In genomic region chr5:68379275-68380026, GRCh38 we compare ENCODE assay signal across 16 cellular contexts.
DNase-seq lines count a peak whose midpoint lies in the region; ATAC-seq, FAIRE-seq and TF ChIP-seq lines count a peak whose summit lies in the region.
"Had no signal": no experiment of that assay in that cellular context is flagged by ENCODE, and none has a peak within 500 bp of the region (broad histone marks: within the 10 kb centered on the region; RNA-seq: fewer than 3 reads in every experiment).

No MANE protein-coding gene starts in this region.

- no peaks in the 10 kb centered on the region for H3K79me2 ChIP-seq in H1 (ENCODE audit: control insufficient read depth in 1 of 2, insufficient read depth in 2 of 2, low read length in 2 of 2)

- no peaks in the 10 kb centered on the region for H3K23me2 ChIP-seq in H1 (ENCODE audit: low read depth, low read length)

- H3K36me3 ChIP-seq in H1 (ENCODE audit: control insufficient read depth in 2 of 4, insufficient read depth in 4 of 4, low read length in 3 of 4) (no peaks in the 10 kb centered on the region), uterus (no peaks in the 10 kb centered on the region)
- H3K36me3 ChIP-seq in effector memory CD4-positive, alpha-beta T cell (ENCODE audit: control insufficient read depth, insufficient read depth, low read length): no peaks in the 10 kb centered on the region
- H3K36me3 ChIP-seq: cardiac muscle cell, heart right ventricle had no signal

- H3K27ac ChIP-seq in H1 (ENCODE audit: low read depth, low read length) (no peak overlapping the region), uterus (peak overlapping the region; percentile 74 to 84)
- no peak overlapping the region for H3K27ac ChIP-seq in effector memory CD4-positive, alpha-beta T cell (ENCODE audit: insufficient read depth, low read length, poor library complexity, severe bottlenecking)
- H3K27ac ChIP-seq: cardiac muscle cell, heart right ventricle had no signal

- H3K4me3 ChIP-seq in H1 (ENCODE audit: extremely low read depth in 1 of 4, insufficient read depth in 2 of 4, low read depth in 3 of 4, low read length in 4 of 4): no peak overlapping the region
- H3K4me3 ChIP-seq in uterus: no peak overlapping the region
- no peak overlapping the region for H3K4me3 ChIP-seq in effector memory CD4-positive, alpha-beta T cell (ENCODE audit: insufficient read depth, low read depth, low read length, poor library complexity, severe bottlenecking)
- H3K4me3 ChIP-seq: cardiac muscle cell, heart right ventricle had no signal

- no peaks in the 10 kb centered on the region for H4K20me1 ChIP-seq in H1 (replicated peaks in 1 of 2; ENCODE audit: control insufficient read depth in 1 of 2, insufficient read depth in 2 of 2, low read length in 2 of 2)

- no peak overlapping the region for H4K91ac ChIP-seq in H1 (replicated peaks; ENCODE audit: insufficient read length, low read length)

- no peak overlapping the region for H2BK15ac ChIP-seq in H1 (ENCODE audit: low read length)

- no peak overlapping the region for H2BK5ac ChIP-seq in H1 (ENCODE audit: low read depth, low read length)

- CTCF ChIA-PET in H1 (lab: Charles Lee; ENCODE audit: partially characterized antibody): interaction anchor here (1.1 kb wide), 1 partner anchor 628 kb away, joined by 3 read pairs; no protein-coding TSS in a partner anchor

- no peak overlapping the region for H4K5ac ChIP-seq in H1 (ENCODE audit: insufficient read length, low read depth, low read length)

- no peaks in the 10 kb centered on the region for H3K79me1 ChIP-seq in H1 (ENCODE audit: low read depth, low read length)

- no peak overlapping the region for H2BK20ac ChIP-seq in H1 (ENCODE audit: low read length)

- no peak overlapping the region for H3K4ac ChIP-seq in H1 (replicated peaks; ENCODE audit: insufficient read length, low read depth, low read length)

- H3K18ac ChIP-seq in H1 (ENCODE audit: extremely low read depth, low read length): no peak overlapping the region

- H3K9ac ChIP-seq in H1 (replicated peaks in 1 of 4; ENCODE audit: extremely low read depth in 1 of 4, low read depth in 3 of 4, low read length in 3 of 4): no peak overlapping the region
- H3K9ac ChIP-seq: SK-N-SH had no signal

- H3K56ac ChIP-seq in H1 (replicated peaks; ENCODE audit: insufficient read length, low read depth, low read length): no peak overlapping the region

- no peak overlapping the region for H2AK5ac ChIP-seq in H1 (ENCODE audit: low read depth, low read length)

- no peaks in the 10 kb centered on the region for H3K9me3 ChIP-seq in H1 (ENCODE audit: insufficient read depth in 2 of 2, low read depth in 1 of 2, low read length in 1 of 2)
- no peaks in the 10 kb centered on the region for H3K9me3 ChIP-seq in uterus
- H3K9me3 ChIP-seq in effector memory CD4-positive, alpha-beta T cell (ENCODE audit: control insufficient read depth, low read length): no peaks in the 10 kb centered on the region
- H3K9me3 ChIP-seq: heart right ventricle, SK-N-SH had no signal

- 97% methylated on average over 3 of the region's 3 CpGs; no CpG with 5 or more reads in 1 of the 2 experiments for WGBS in H1 (ENCODE audit: extremely low coverage in 1 of 2, insufficient coverage in 1 of 2, insufficient read length in 1 of 2, insufficient replicate concordance in 2 of 2, low coverage in 1 of 2, low lambda C conversion rate in 2 of 2, missing lambda C conversion rate in 1 of 2), 2 experiments

- H3K27me3 ChIP-seq in H1 (replicated peaks in 1 of 4; ENCODE audit: control insufficient read depth in 3 of 4, extremely low read depth in 1 of 4, insufficient read depth in 3 of 4, low read length in 3 of 4): no peaks in the 10 kb centered on the region
- H3K27me3 ChIP-seq in uterus: no peaks in the 10 kb centered on the region
- no peaks in the 10 kb centered on the region for H3K27me3 ChIP-seq in effector memory CD4-positive, alpha-beta T cell (replicated peaks; ENCODE audit: control insufficient read depth, insufficient read depth, low read length, poor library complexity, severe bottlenecking)
- H3K27me3 ChIP-seq: cardiac muscle cell, heart right ventricle had no signal

- no peak for DNase-seq in left cardiac atrium
- DNase-seq in cardiac septum (ENCODE audit: low spot score): no peak
- no peak for DNase-seq in H1 (ENCODE audit: low read depth in 1 of 2, low spot score in 2 of 2)
- DNase-seq in mucosa of gallbladder (ENCODE audit: low spot score): peak; percentile 7
- peak; percentile 69 to 85 for DNase-seq in uterus
- DNase-seq in effector memory CD4-positive, alpha-beta T cell: no peak
- DNase-seq: CD4-positive, CD25-positive, alpha-beta regulatory T cell; heart right ventricle; NCI-H187 treated with DMSO at 0.1 percent for 48 hours; RPMI8226; SK-N-SH; stimulated activated CD4-positive, alpha-beta T cell treated with anti-CD3 and anti-CD28 coated beads, Interleukin-4, amount 100 ng/mL, for 4 hours; T-helper 9 cell had no signal

- TF ChIP-seq EP300 in H1 (IDR thresholded peaks at IDR 0.05; ENCODE audit: borderline replicate concordance in 1 of 2, low read depth in 2 of 2, low read length in 2 of 2): no peak

- no peak overlapping the region for H2BK120ac ChIP-seq in H1 (replicated peaks; ENCODE audit: low read depth, low read length)

- H3K4me1 ChIP-seq in H1 (replicated peaks in 1 of 4; ENCODE audit: control insufficient read depth in 3 of 4, insufficient read depth in 4 of 4, low read length in 3 of 4) (peaks cover 0 to 6% (median 1%) of the 10 kb centered on the region in 4 experiments; a peak in 1 of 7 replicates), uterus (peaks cover 0 to 6% of the 10 kb centered on the region in 2 donors)
- peaks cover 30% of the 10 kb centered on the region for H3K4me1 ChIP-seq in effector memory CD4-positive, alpha-beta T cell (ENCODE audit: control insufficient read depth, insufficient read depth, low read length, poor library complexity, severe bottlenecking)

- FAIRE-seq in H1 (lab: Jason Lieb, UNC): no peak

- TF ChIP-seq CTCF in H1 (IDR thresholded peaks at IDR 0.05; ENCODE audit: control extremely low read depth in 1 of 3, insufficient read depth in 1 of 3, low read depth in 1 of 3, low read length in 3 of 3): no peak
- TF ChIP-seq CTCF in uterus (IDR thresholded peaks at IDR 0.05): no peak

- intact Hi-C loops in left cardiac atrium (cut with DNase I): loop anchor here in 1 of 2 donors (10.0 kb wide), 1 partner anchor 65 kb away; no protein-coding TSS in a partner anchor
- intact Hi-C loops in cardiac septum (cut with DNase I): loop anchor here (5.0 kb wide), 1 partner anchor 38 kb away; no protein-coding TSS in a partner anchor
- intact Hi-C loops in uterus (cut with DNase I; ENCODE audit: low total_unique reads): no loop called here

- H3K4me2 ChIP-seq in H1 (ENCODE audit: insufficient read depth in 1 of 2, low read depth in 2 of 2, low read length in 2 of 2): no peak overlapping the region
- H3K4me2 ChIP-seq: SK-N-SH had no signal

- no peak overlapping the region for H3K14ac ChIP-seq in H1 (ENCODE audit: insufficient read length)

- peak overlapping the region; percentile 65; the same call in 1 of the 2 replicates for H2AFZ ChIP-seq in H1 (ENCODE audit: low read length)

- no peak overlapping the region for H3K23ac ChIP-seq in H1 (ENCODE audit: insufficient read length)

- H2BK12ac ChIP-seq in H1 (ENCODE audit: low read depth, low read length): no peak overlapping the region

- TF ChIP-seq RAD21 in H1 (IDR thresholded peaks at IDR 0.05 in 1 of 2, conservative IDR thresholded peaks at IDR 0.05 in 1 of 2; ENCODE audit: low read depth in 2 of 2, low read length in 2 of 2): no peak

- TF ChIP-seq POLR2A in H1 (IDR thresholded peaks at IDR 0.05; ENCODE audit: control extremely low read depth in 1 of 2, low read depth in 2 of 2, low read length in 2 of 2) (no peak), uterus (IDR thresholded peaks at IDR 0.05) (no peak)

- ATAC-seq in left cardiac atrium (peak; percentile 33 to 41), HG02759 (IDR thresholded peaks at IDR 0.05; ENCODE audit: unreplicated experiment) (no peak), HG02642 (IDR thresholded peaks at IDR 0.05; ENCODE audit: poor library complexity, unreplicated experiment) (no peak)
- ATAC-seq: heart right ventricle had no signal

- H4K8ac ChIP-seq in H1 (ENCODE audit: extremely low read depth, insufficient read depth, low read length): no peak overlapping the region

- POLR2A ChIA-PET in H1 (lab: Charles Lee; ENCODE audit: partially characterized antibody): no interaction called here

TF ChIP-seq in H1, 55 proteins besides CTCF, POLR2A, EP300 and RAD21 (continues in another document):
- no peak for TF ChIP-seq KDM5A (IDR thresholded peaks at IDR 0.05; ENCODE audit: low read length)
- TF ChIP-seq KDM4A (IDR thresholded peaks at IDR 0.05; ENCODE audit: low read depth, low read length, severe bottlenecking): no peak
- TF ChIP-seq CHD2 (IDR thresholded peaks at IDR 0.05; ENCODE audit: low read length): no peak
- no peak for TF ChIP-seq BRCA1 (IDR thresholded peaks at IDR 0.05; ENCODE audit: low read depth, low read length)
- TF ChIP-seq NANOG (IDR thresholded peaks at IDR 0.05; ENCODE audit: insufficient read depth, low read depth, low read length, poor library complexity, severe bottlenecking): no peak
- no peak for TF ChIP-seq CEBPB (IDR thresholded peaks at IDR 0.05; ENCODE audit: low read depth, low read length)
- TF ChIP-seq NRF1 (IDR thresholded peaks at IDR 0.05; ENCODE audit: low read depth, low read length): no peak
- TF ChIP-seq RNF2 (IDR thresholded peaks at IDR 0.05; ENCODE audit: borderline replicate concordance, low read depth, low read length, missing control alignments, poor library complexity, severe bottlenecking): no peak
- TF ChIP-seq SRF (IDR thresholded peaks at IDR 0.05; ENCODE audit: low read depth, low read length): no peak
- TF ChIP-seq TEAD4 (IDR thresholded peaks at IDR 0.05; ENCODE audit: low read depth, low read length): no peak
- TF ChIP-seq GTF2F1 (IDR thresholded peaks at IDR 0.05; ENCODE audit: borderline replicate concordance, low read depth, low read length): no peak
- TF ChIP-seq CHD1 (IDR thresholded peaks at IDR 0.05; ENCODE audit: low read depth, low read length): no peak

Comparison
In these comparisons a context has a peak if more than half of its experiments do, and no peak if none do; other contexts are left out.
1. ATAC-seq: peak in left cardiac atrium (2 of 2); none in HG02759 (single experiment) and HG02642 (single experiment).
2. DNase-seq: peak in mucosa of gallbladder (single experiment) and uterus (2 of 2); none in left cardiac atrium (single experiment), cardiac septum (single experiment), H1 (0 of 2) and effector memory CD4-positive, alpha-beta T cell (0 of 3).
3. H3K27ac ChIP-seq: peak in uterus (2 of 2); none in H1 (single experiment) and effector memory CD4-positive, alpha-beta T cell (single experiment).